1 cellular context compared by ENCODE assay signal in genomic region chr7:50664461-50664922, GRCh38.
TF ChIP-seq lines count a peak whose summit lies in the region.

No MANE protein-coding gene starts in this region.

TF ChIP-seq in liver, 16 proteins besides CTCF, POLR2A, EP300 and RAD21 (continued from another document):
- TF ChIP-seq NR2F2 (IDR thresholded peaks at IDR 0.05): no peak
TF ChIP-seq in liver: peak in this region for 0.
